8 cellular contexts compared by ENCODE assay signal in the genomic region with DNA sequence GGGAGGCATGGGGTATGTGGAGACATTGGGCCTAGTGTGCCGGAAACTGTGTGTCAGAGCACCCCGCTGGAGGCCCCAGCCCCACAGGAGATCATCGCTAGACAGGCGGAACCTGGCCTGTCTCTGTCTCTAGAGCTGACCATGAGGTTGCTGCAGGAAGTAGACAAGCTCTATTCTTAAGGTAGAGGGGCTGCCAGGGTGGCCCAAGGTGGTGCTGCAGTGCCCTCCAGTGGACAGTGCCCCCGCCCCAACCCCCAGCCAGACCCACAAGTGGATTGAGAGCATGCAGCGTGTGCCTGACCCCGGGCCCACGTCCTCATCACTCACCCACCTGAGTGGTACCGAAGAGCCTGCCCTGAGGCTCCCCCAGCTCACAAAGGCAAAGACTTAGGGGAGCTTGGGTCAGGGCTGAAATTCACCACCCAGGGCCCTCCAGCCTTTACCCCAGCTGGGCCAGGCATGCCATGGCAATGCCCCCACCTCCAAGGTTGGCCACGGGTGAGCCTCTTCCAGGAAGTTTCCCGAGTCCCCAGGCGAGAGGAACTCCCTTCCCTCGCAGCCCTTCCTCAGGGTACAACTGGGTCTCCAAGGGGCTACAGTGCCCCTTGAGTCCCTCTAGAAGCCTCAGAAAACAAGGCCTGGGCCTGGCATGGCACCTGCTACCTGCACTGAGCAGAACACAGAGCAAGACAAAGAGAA.
DNase-seq lines count a peak whose midpoint lies in the region; ATAC-seq and TF ChIP-seq lines count a peak whose summit lies in the region.

No MANE protein-coding gene starts in this region.

- H3K9ac ChIP-seq in neural cell (ENCODE audit: low read length) = no peak overlapping the region

- TF ChIP-seq RAD21 in neural cell (conservative IDR thresholded peaks at IDR 0.05) = peak; percentile 33

- H3K4me1 Mint-ChIP-seq in brain = peaks cover 11% of the 10 kb centered on the region

- TF ChIP-seq EP300 in neural cell (conservative IDR thresholded peaks at IDR 0.05; ENCODE audit: poor library complexity, severe bottlenecking) (no peak), gastroesophageal sphincter (IDR thresholded peaks at IDR 0.05) (no peak)

- no peak overlapping the region for H3K4me2 ChIP-seq in neural cell (ENCODE audit: low read length)

- no peaks in the 10 kb centered on the region for H3K79me2 ChIP-seq in neural cell (replicated peaks; ENCODE audit: insufficient read depth, low read length)

- H3F3A ChIP-seq in neural cell (ENCODE audit: insufficient read depth, low read length, poor library complexity, severe bottlenecking) = no peaks in the 10 kb centered on the region

- WGBS in gastroesophageal sphincter (ENCODE audit: low coverage in 1 of 2), 2 donors = 80 to 86% methylated on average over 4 of the region's 13 CpGs

- peak; percentile 54 for DNase-seq in GM03348 (ENCODE audit: low spot score)
- DNase-seq in LHCN-M2 (ENCODE audit: low read depth) = peak; percentile 12
- DNase-seq in Kasumi-1 (lab: John Stamatoyannopoulos, UW) = no peak

- no peak for TF ChIP-seq POLR2A in gastroesophageal sphincter (IDR thresholded peaks at IDR 0.05)

- TF ChIP-seq CTCF in brain (conservative IDR thresholded peaks at IDR 0.05) (peak; percentile 33 to 73), neural cell (IDR thresholded peaks at IDR 0.05; ENCODE audit: poor library complexity, severe bottlenecking) (peak; percentile 15), gastroesophageal sphincter (IDR thresholded peaks at IDR 0.05) (peak in 1 of 4 experiments; percentile 45)

- H3K36me3 ChIP-seq in neural cell (ENCODE audit: insufficient read depth, low read length) (no peaks in the 10 kb centered on the region), gastroesophageal sphincter (no peaks in the 10 kb centered on the region)

- H3K27ac ChIP-seq in neural cell (ENCODE audit: low read length) (no peak overlapping the region), gastroesophageal sphincter (peak overlapping the region in 1 of 4 donors; percentile 14)

- H3K4me3 Mint-ChIP-seq in brain = no peak overlapping the region

- no peaks in the 10 kb centered on the region for H3K27me3 Mint-ChIP-seq in brain

- H3K27me3 ChIP-seq in neural cell (ENCODE audit: insufficient read depth, low read depth, low read length) (no peaks in the 10 kb centered on the region), gastroesophageal sphincter (no peaks in the 10 kb centered on the region)

- no peaks in the 10 kb centered on the region for H4K20me1 ChIP-seq in neural cell (ENCODE audit: insufficient read depth)

- H3K9me3 ChIP-seq in neural cell (ENCODE audit: low read length) (no peaks in the 10 kb centered on the region), gastroesophageal sphincter (no peaks in the 10 kb centered on the region)

- no peaks in the 10 kb centered on the region for H3K9me2 ChIP-seq in neural cell (ENCODE audit: insufficient read depth, low read length)

- H3K36me3 Mint-ChIP-seq in brain = no peaks in the 10 kb centered on the region

- ATAC-seq in GM21367 (IDR thresholded peaks at IDR 0.05; ENCODE audit: unreplicated experiment) = no peak
- no peak for ATAC-seq in HG02642 (IDR thresholded peaks at IDR 0.05; ENCODE audit: poor library complexity, unreplicated experiment)
- ATAC-seq in gastroesophageal sphincter = no peak

- H3K4me3 ChIP-seq in neural cell (ENCODE audit: low read length) = no peak overlapping the region
- H3K4me3 ChIP-seq in gastroesophageal sphincter = no peak overlapping the region

- peak overlapping the region in 1 of 5 experiments; percentile 26 for H3K27ac Mint-ChIP-seq in brain

- H3K4me1 ChIP-seq in gastroesophageal sphincter = peaks cover 0 to 20% (median 0%) of the 10 kb centered on the region in 3 donors

- H3K9me3 Mint-ChIP-seq in brain = no peaks in the 10 kb centered on the region

- H2AFZ ChIP-seq in neural cell (ENCODE audit: low read depth, low read length) = no peak overlapping the region

TF ChIP-seq in neural cell, 6 proteins besides CTCF, POLR2A, EP300 and RAD21:
- TF ChIP-seq POLR2AphosphoS5 (IDR thresholded peaks at IDR 0.05) = no peak
- no peak for TF ChIP-seq TAF1 (IDR thresholded peaks at IDR 0.05; ENCODE audit: low read depth)
- no peak for TF ChIP-seq EZH2 (IDR thresholded peaks at IDR 0.05; ENCODE audit: borderline replicate concordance, insufficient read depth, low read length, poor library complexity, severe bottlenecking)
- no peak for TF ChIP-seq MXI1 (conservative IDR thresholded peaks at IDR 0.05; ENCODE audit: poor library complexity, severe bottlenecking)
- TF ChIP-seq SMC3 (conservative IDR thresholded peaks at IDR 0.05; ENCODE audit: poor library complexity) = no peak
- TF ChIP-seq, protein P1, sequence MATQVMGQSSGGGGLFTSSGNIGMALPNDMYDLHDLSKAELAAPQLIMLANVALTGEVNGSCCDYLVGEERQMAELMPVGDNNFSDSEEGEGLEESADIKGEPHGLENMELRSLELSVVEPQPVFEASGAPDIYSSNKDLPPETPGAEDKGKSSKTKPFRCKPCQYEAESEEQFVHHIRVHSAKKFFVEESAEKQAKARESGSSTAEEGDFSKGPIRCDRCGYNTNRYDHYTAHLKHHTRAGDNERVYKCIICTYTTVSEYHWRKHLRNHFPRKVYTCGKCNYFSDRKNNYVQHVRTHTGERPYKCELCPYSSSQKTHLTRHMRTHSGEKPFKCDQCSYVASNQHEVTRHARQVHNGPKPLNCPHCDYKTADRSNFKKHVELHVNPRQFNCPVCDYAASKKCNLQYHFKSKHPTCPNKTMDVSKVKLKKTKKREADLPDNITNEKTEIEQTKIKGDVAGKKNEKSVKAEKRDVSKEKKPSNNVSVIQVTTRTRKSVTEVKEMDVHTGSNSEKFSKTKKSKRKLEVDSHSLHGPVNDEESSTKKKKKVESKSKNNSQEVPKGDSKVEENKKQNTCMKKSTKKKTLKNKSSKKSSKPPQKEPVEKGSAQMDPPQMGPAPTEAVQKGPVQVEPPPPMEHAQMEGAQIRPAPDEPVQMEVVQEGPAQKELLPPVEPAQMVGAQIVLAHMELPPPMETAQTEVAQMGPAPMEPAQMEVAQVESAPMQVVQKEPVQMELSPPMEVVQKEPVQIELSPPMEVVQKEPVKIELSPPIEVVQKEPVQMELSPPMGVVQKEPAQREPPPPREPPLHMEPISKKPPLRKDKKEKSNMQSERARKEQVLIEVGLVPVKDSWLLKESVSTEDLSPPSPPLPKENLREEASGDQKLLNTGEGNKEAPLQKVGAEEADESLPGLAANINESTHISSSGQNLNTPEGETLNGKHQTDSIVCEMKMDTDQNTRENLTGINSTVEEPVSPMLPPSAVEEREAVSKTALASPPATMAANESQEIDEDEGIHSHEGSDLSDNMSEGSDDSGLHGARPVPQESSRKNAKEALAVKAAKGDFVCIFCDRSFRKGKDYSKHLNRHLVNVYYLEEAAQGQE (IDR thresholded peaks at IDR 0.05; ENCODE audit: borderline replicate concordance) = no peak

Comparison
In these comparisons a context has a peak if more than half of its experiments do, and no peak if none do; other contexts are left out.
1. DNase-seq: peak in GM03348 (single experiment) and LHCN-M2 (single experiment); none in Kasumi-1 (0 of 2).